In the genomic region with DNA sequence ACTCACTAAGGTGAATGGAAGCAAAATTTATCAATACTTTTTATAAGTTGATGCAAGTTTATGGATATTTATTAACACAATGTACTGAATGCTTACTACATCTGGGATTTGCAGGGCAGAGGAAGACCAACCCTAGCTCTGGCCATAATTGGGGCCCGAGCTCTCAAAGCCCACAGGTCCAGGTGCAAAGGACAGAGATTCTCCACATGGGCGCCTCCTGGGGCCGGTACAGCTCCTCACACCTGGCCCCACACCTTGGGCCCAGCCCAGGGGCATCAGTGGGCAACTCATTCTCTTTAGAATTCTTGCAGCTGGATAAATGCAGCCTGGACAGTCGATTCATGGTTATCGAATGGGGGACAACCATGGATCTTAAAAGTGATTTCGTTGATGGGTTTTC, we compare ENCODE assay signal across 27 cellular contexts. TPM values are rescaled to one million over a fixed set of nuclear protein-coding genes. Genes with fewer than 3 reads are reported as not detected.
A peak's percentile ranks its signal among the peaks of the same experiment; 100 is the strongest.
DNase-seq lines count a peak whose midpoint lies in the region; ATAC-seq, FAIRE-seq and TF ChIP-seq lines count a peak whose summit lies in the region.
"Had no signal": no experiment of that assay in that cellular context is flagged by ENCODE, and none has a peak within 500 bp of the region (broad histone marks: within the 10 kb centered on the region; RNA-seq: fewer than 3 reads in every experiment).

No MANE protein-coding gene starts in this region.

- no peaks in the 10 kb centered on the region for H3K79me2 ChIP-seq in HepG2 (ENCODE audit: insufficient read depth, low read length)
- H3K79me2 ChIP-seq in trophoblast cell (ENCODE audit: control insufficient read depth, insufficient read depth, low read length, poor library complexity), result no peaks in the 10 kb centered on the region

- no peaks in the 10 kb centered on the region for H3K9me3 Mint-ChIP-seq in osteocyte (ENCODE audit: unreplicated experiment)
- H3K9me3 Mint-ChIP-seq: CD4-positive, alpha-beta T cell; CD8-positive, alpha-beta memory T cell; H9 had no signal

- no peak overlapping the region for H4K91ac ChIP-seq in trophoblast cell (ENCODE audit: low read depth, low read length)

- no peak overlapping the region for H3K18ac ChIP-seq in trophoblast cell (ENCODE audit: low read length)

- H3K14ac ChIP-seq in trophoblast cell (ENCODE audit: low read length), result no peak overlapping the region

- H3K4me1 ChIP-seq in left ventricle myocardium inferior (no peaks in the 10 kb centered on the region), HepG2 (ENCODE audit: insufficient read depth, low read length) (peaks cover 95% of the 10 kb centered on the region), trophoblast cell (ENCODE audit: control insufficient read depth in 1 of 2, insufficient read depth in 2 of 2, low read length in 2 of 2) (peaks cover 11 to 19% of the 10 kb centered on the region in 2 experiments), stomach (peaks cover 0 to 16% (median 2%) of the 10 kb centered on the region in 4 donors)
- H3K4me1 ChIP-seq: BLaER1 treated with 17β-estradiol and CSF1 and Interleukin-3, amounts not matched to agents 10 nM and 100 nM had no signal

- no peak overlapping the region for H3K4me3 Mint-ChIP-seq in osteocyte (ENCODE audit: unreplicated experiment)
- H3K4me3 Mint-ChIP-seq: CD14-positive monocyte; CD4-positive, alpha-beta T cell; CD8-positive, alpha-beta memory T cell; H9 had no signal

- FAIRE-seq in HepG2 (lab: Jason Lieb, UNC), result no peak
- FAIRE-seq: A549, D721Med, GM12878, GM19239, H1 had no signal

- H4K8ac ChIP-seq in trophoblast cell (ENCODE audit: low read depth, low read length), result no peak overlapping the region

- no peaks in the 10 kb centered on the region for H3K36me3 ChIP-seq in left ventricle myocardium inferior
- no peaks in the 10 kb centered on the region for H3K36me3 ChIP-seq in HepG2 (replicated peaks in 1 of 2; ENCODE audit: control insufficient read depth in 1 of 2, insufficient read depth in 2 of 2, low read length in 2 of 2)
- H3K36me3 ChIP-seq in trophoblast cell (ENCODE audit: control insufficient read depth in 1 of 2, insufficient read depth in 2 of 2, low read length in 2 of 2), result no peaks in the 10 kb centered on the region
- H3K36me3 ChIP-seq in stomach, result no peaks in the 10 kb centered on the region
- H3K36me3 ChIP-seq: BE2C; BLaER1 treated with 17β-estradiol and CSF1 and Interleukin-3, amounts not matched to agents 10 nM and 100 nM had no signal

- H3K36me3 Mint-ChIP-seq in osteocyte (ENCODE audit: unreplicated experiment), result no peaks in the 10 kb centered on the region
- H3K36me3 Mint-ChIP-seq: CD14-positive monocyte had no signal

- H3K9ac ChIP-seq in HepG2 (ENCODE audit: insufficient read depth, low read depth, low read length), result no peak overlapping the region
- H3K9ac ChIP-seq in trophoblast cell (ENCODE audit: low read length), result no peak overlapping the region
- H3K9ac ChIP-seq: BLaER1 treated with 17β-estradiol and CSF1 and Interleukin-3, amounts not matched to agents 10 nM and 100 nM; GM23248 had no signal

- H3K27ac ChIP-seq in left ventricle myocardium inferior (replicated peaks) (no peak overlapping the region), HepG2 (ENCODE audit: extremely low read length, insufficient read depth, low read length) (peak overlapping the region; percentile 36), trophoblast cell (ENCODE audit: low read depth, low read length) (no peak overlapping the region), stomach (no peak overlapping the region)
- H3K27ac ChIP-seq: A549; BLaER1 treated with 17β-estradiol and CSF1 and Interleukin-3, amounts not matched to agents 10 nM and 100 nM; GM23248 had no signal

- H3K4ac ChIP-seq in trophoblast cell (ENCODE audit: low read depth, low read length), result no peak overlapping the region

- intact Hi-C loops in left ventricle myocardium inferior (cut with micrococcal nuclease) (no loop called here), cardiac septum (cut with DNase I) (no loop called here), HepG2 (cut with micrococcal nuclease; ENCODE audit: unreplicated experiment) (no loop called here), stomach (cut with DNase I; ENCODE audit: low total_unique reads) (no loop called here)

- TF ChIP-seq RAD21 in HepG2 (CRISPR knock-in tag; IDR thresholded peaks at IDR 0.05), result no peak

- no peak overlapping the region for H2AFZ ChIP-seq in HepG2 (ENCODE audit: low read length)
- no peak overlapping the region for H2AFZ ChIP-seq in trophoblast cell (ENCODE audit: insufficient read depth, low read length, poor library complexity)
- H2AFZ ChIP-seq: GM23248 had no signal

- no peaks in the 10 kb centered on the region for H3K27me3 Mint-ChIP-seq in osteocyte (ENCODE audit: unreplicated experiment)
- H3K27me3 Mint-ChIP-seq: CD4-positive, alpha-beta T cell; CD8-positive, alpha-beta memory T cell had no signal

- peaks cover 21% of the 10 kb centered on the region for H3K79me1 ChIP-seq in trophoblast cell (ENCODE audit: low read length)

- no peak overlapping the region for H4K12ac ChIP-seq in trophoblast cell (ENCODE audit: low read depth, low read length)

- BruUV-seq in HepG2 (replicated peaks; lab: Mats Ljungman, UMichigan), result no TSS peak

- no peak overlapping the region for H3K23ac ChIP-seq in trophoblast cell (ENCODE audit: low read length)

- H3K4me1 Mint-ChIP-seq in osteocyte (ENCODE audit: unreplicated experiment), result peaks cover 10% of the 10 kb centered on the region
- H3K4me1 Mint-ChIP-seq: CD14-positive monocyte; CD8-positive, alpha-beta memory T cell had no signal

- ATAC-seq in HepG2 (0 out of 3 replicates have a peak, but pooled peaks have one; percentile 5), HG03280 (IDR thresholded peaks at IDR 0.05; ENCODE audit: unreplicated experiment) (no peak)
- ATAC-seq: A549, GM12878, HCT116 had no signal

- no peaks in the 10 kb centered on the region for H3K9me3 ChIP-seq in left ventricle myocardium inferior (replicated peaks)
- H3K9me3 ChIP-seq in HepG2 (ENCODE audit: low read length), result no peaks in the 10 kb centered on the region
- H3K9me3 ChIP-seq in trophoblast cell (ENCODE audit: insufficient read depth, low read depth, low read length), result peaks cover 2% of the 10 kb centered on the region
- H3K9me3 ChIP-seq in stomach, result no peaks in the 10 kb centered on the region
- H3K9me3 ChIP-seq: A549; BE2C; BLaER1 treated with 17β-estradiol and CSF1 and Interleukin-3, amounts not matched to agents 10 nM and 100 nM had no signal

- DNase-seq in left ventricle myocardium inferior, result peak; percentile 1
- DNase-seq in cardiac septum (ENCODE audit: low spot score), result no peak
- DNase-seq in HepG2 (ENCODE audit: low spot score), result no peak
- no peak for DNase-seq in trophoblast cell
- no peak for DNase-seq in osteocyte (ENCODE audit: extremely low spot score, unreplicated experiment)
- no peak for DNase-seq in stomach
- DNase-seq: 8988T; ACHN; AML-193; BE2C; CD4-positive, alpha-beta T cell; DMS 273 treated with DMSO at 0.1 percent for 48 hours; DMS79; EL; GDM1; GM23248; H9 had no signal

- no peaks in the 10 kb centered on the region for H4K20me1 ChIP-seq in HepG2 (ENCODE audit: insufficient read depth, low read length)
- H4K20me1 ChIP-seq: BLaER1 treated with 17β-estradiol and CSF1 and Interleukin-3, amounts not matched to agents 10 nM and 100 nM had no signal

- 93% methylated on average over 3 of the region's 6 CpGs for WGBS in HepG2 (ENCODE audit: low lambda C conversion rate)
- WGBS in trophoblast cell (ENCODE audit: extremely low coverage, insufficient coverage, insufficient read length), result no CpG with 5 or more reads among the region's 6 CpGs
- 88 to 96% (median 95%) methylated on average over 6 of the region's 6 CpGs for WGBS in stomach, 5 donors

- TF ChIP-seq EP300 in HepG2 (IDR thresholded peaks at IDR 0.05; ENCODE audit: low read depth in 2 of 2, low read length in 2 of 2), result no peak
- TF ChIP-seq EP300 in HepG2 (CRISPR knock-in tag; IDR thresholded peaks at IDR 0.05; ENCODE audit: borderline replicate concordance), result no peak
- no peak for TF ChIP-seq EP300 in stomach (IDR thresholded peaks at IDR 0.05)

- H3K4me3 ChIP-seq in left ventricle myocardium inferior (no peak overlapping the region), HepG2 (replicated peaks in 1 of 3; ENCODE audit: insufficient read depth in 1 of 3, low read depth in 2 of 3, low read length in 3 of 3) (peak overlapping the region in 1 of 3 experiments; percentile 27; a peak in 1 of 6 replicates), trophoblast cell (ENCODE audit: low read depth, low read length) (no peak overlapping the region), stomach (no peak overlapping the region)
- H3K4me3 ChIP-seq: A549; BLaER1 treated with 17β-estradiol and CSF1 and Interleukin-3, amounts not matched to agents 10 nM and 100 nM; GM12878; GM23248 had no signal

- H2BK120ac ChIP-seq in trophoblast cell (ENCODE audit: insufficient read depth, low read length, poor library complexity), result no peak overlapping the region

- TF ChIP-seq POLR2A in HepG2 (IDR thresholded peaks at IDR 0.05; ENCODE audit: insufficient read depth in 1 of 2, low read depth in 2 of 2, low read length in 2 of 2) (no peak), stomach (IDR thresholded peaks at IDR 0.05) (no peak)

- no peak overlapping the region for H2BK5ac ChIP-seq in trophoblast cell (ENCODE audit: low read depth, low read length, poor library complexity)

- peak overlapping the region; percentile 16 for H2AK5ac ChIP-seq in trophoblast cell (ENCODE audit: low read length)

- POLR2A ChIA-PET in HepG2 (lab: Yijun Ruan, JAX), result interaction anchor here (0.5 to 2.8 kb wide), 4 partner anchors 17 to 125 kb away, joined by 4 to 21 read pairs (median 6); no protein-coding TSS in a partner anchor

- in situ Hi-C loops in HepG2 (cut with HindIII; ENCODE audit: extremely low pct_ligation_motif_present, low pct_unique_long_range_greater_than_20kb), result no loop called here

- CTCF ChIA-PET in HepG2 (lab: Yijun Ruan, JAX; ENCODE audit: low intra/inter-chr PET ratio, low total read pairs), result no interaction called here

- H3K4me2 ChIP-seq in HepG2 (ENCODE audit: low read depth, low read length) (peak overlapping the region; percentile 33; the same call in 1 of the 2 replicates), trophoblast cell (ENCODE audit: low read length) (no peak overlapping the region)
- H3K4me2 ChIP-seq: A549; BLaER1 treated with 17β-estradiol and CSF1 and Interleukin-3, amounts not matched to agents 10 nM and 100 nM had no signal

- peak overlapping the region; percentile 61 for H2BK12ac ChIP-seq in trophoblast cell (ENCODE audit: low read length)

- H3K27me3 ChIP-seq in left ventricle myocardium inferior (ENCODE audit: low read depth), result no peaks in the 10 kb centered on the region
- H3K27me3 ChIP-seq in HepG2 (ENCODE audit: control insufficient read depth in 1 of 2, insufficient read depth in 2 of 2, low read length in 2 of 2), result no peaks in the 10 kb centered on the region
- H3K27me3 ChIP-seq in trophoblast cell (ENCODE audit: insufficient read depth, low read length), result no peaks in the 10 kb centered on the region
- no peaks in the 10 kb centered on the region for H3K27me3 ChIP-seq in stomach
- H3K27me3 ChIP-seq: BE2C; BLaER1 treated with 17β-estradiol and CSF1 and Interleukin-3, amounts not matched to agents 10 nM and 100 nM had no signal

- H3K27ac Mint-ChIP-seq in osteocyte (ENCODE audit: unreplicated experiment), result no peak overlapping the region
- H3K27ac Mint-ChIP-seq: CD14-positive monocyte; CD4-positive, alpha-beta T cell; CD8-positive, alpha-beta memory T cell; H9 had no signal

- no peak for TF ChIP-seq CTCF in left ventricle myocardium inferior (IDR thresholded peaks at IDR 0.05; ENCODE audit: borderline replicate concordance)
- no peak for TF ChIP-seq CTCF in HepG2 (CRISPR knock-in tag; IDR thresholded peaks at IDR 0.05)
- no peak for TF ChIP-seq CTCF in osteocyte (IDR thresholded peaks at IDR 0.05)
- TF ChIP-seq CTCF in stomach (IDR thresholded peaks at IDR 0.05), result no peak

RNA-seq across cellular contexts. Expression of gene CALML3, which starts 47.1 kb away (rescaled TPM):
- total RNA-seq in left ventricle myocardium inferior (not detected), cardiac septum (not detected), HepG2 (2016; rRNA removed; fragmentation: Illumina TruSeq; extraction: Trizol) (not detected in 2 replicates), osteocyte (not detected in 2 replicates), stomach (not detected)
- total RNA-seq in HepG2 (2016; cell fraction: cytosol; rRNA removed; fragmentation: Illumina TruSeq; extraction: Trizol; ENCODE audit: low read depth), result not detected in 2 replicates
- not detected in 2 replicates for total RNA-seq in HepG2 (2016; cell fraction: insoluble cytoplasmic fraction; rRNA removed; fragmentation: Illumina TruSeq; extraction: Trizol)
- not detected in 2 replicates for total RNA-seq in HepG2 (2016; cell fraction: membrane; rRNA removed; fragmentation: Illumina TruSeq; extraction: Trizol)
- total RNA-seq in HepG2 (2016; cell fraction: nucleus; rRNA removed; fragmentation: Illumina TruSeq; extraction: Trizol), result not detected in 2 replicates
- polyA plus RNA-seq in HepG2 (2011; rRNA removed) (not detected in 2 replicates), stomach (10 to 100 TPM in 1 of 3 donors, under 1 TPM in 1, not detected in 1; 0.46 to 64.6 TPM)
- polyA plus RNA-seq in HepG2 (2011; cell fraction: cytosol; rRNA removed), result not detected in 2 replicates
- not detected in 2 replicates for polyA plus RNA-seq in HepG2 (2011; cell fraction: nucleus; rRNA removed)
- polyA plus RNA-seq in HepG2 (2012), result not detected in 2 replicates
- polyA plus RNA-seq in HepG2 (2016; cell fraction: cytosol; fragmentation: Illumina TruSeq; extraction: Trizol; ENCODE audit: low read depth), result not detected in 2 replicates
- polyA plus RNA-seq in HepG2 (2016; cell fraction: insoluble cytoplasmic fraction; fragmentation: Illumina TruSeq; extraction: Trizol; ENCODE audit: low read depth), result not detected in 2 replicates
- polyA plus RNA-seq in HepG2 (2016; cell fraction: membrane; fragmentation: Illumina TruSeq; extraction: Trizol; ENCODE audit: low read depth), result not detected in 2 replicates
- not detected in 2 replicates for polyA plus RNA-seq in HepG2 (2016; cell fraction: nucleus; fragmentation: Illumina TruSeq; extraction: Trizol; ENCODE audit: insufficient read depth, low read depth)
- not detected in 2 replicates for polyA minus RNA-seq in HepG2 (2011; rRNA and poly(A)+ RNA removed; ENCODE audit: low replicate concordance)
- not detected in 2 replicates for polyA minus RNA-seq in HepG2 (2011; cell fraction: cytosol; rRNA and poly(A)+ RNA removed)
- not detected in 2 replicates for polyA minus RNA-seq in HepG2 (2011; cell fraction: nucleus; rRNA and poly(A)+ RNA removed)
- polyA plus RNA-seq in trophoblast cell (2013), result not detected in 2 replicates
- total RNA-seq: CD4-positive, alpha-beta T cell; CD8-positive, alpha-beta memory T cell; GM12878; GM23248; H1; H9 had no signal
- polyA plus RNA-seq: A549; CD14-positive monocyte; CD8-positive, alpha-beta memory T cell; GM12878; GM23248; H1 had no signal
